8 cellular contexts compared by ENCODE assay signal in genomic region chr13:26253787-26254582, GRCh38. TPM values are rescaled to one million over a fixed set of nuclear protein-coding genes. Genes with fewer than 3 reads are reported as not detected.
A peak's percentile ranks its signal among the peaks of the same experiment; 100 is the strongest.
DNase-seq lines count a peak whose midpoint lies in the region; ATAC-seq and TF ChIP-seq lines count a peak whose summit lies in the region.

Gene CDK8 (plus strand): TSS chr13:26254129. CDS start chr13:26254642, 513 bp downstream.

- peaks cover 4% of the 10 kb centered on the region; the same call in 1 of the 2 replicates for H3K27me3 ChIP-seq in PC-3 (ENCODE audit: low read length)

- intact Hi-C loops in PC-3 (cut with micrococcal nuclease): loop anchor here (1.0 to 10.0 kb wide), 2 partner anchors 33 to 51 kb away; no protein-coding TSS in a partner anchor

- peak; percentile 93 for ATAC-seq in GM21717 (IDR thresholded peaks at IDR 0.05; ENCODE audit: unreplicated experiment)
- ATAC-seq in PC-3: peak; percentile 91

- no peaks in the 10 kb centered on the region for H3K9me3 ChIP-seq in PC-3 (ENCODE audit: low read length)

- H3K4me3 ChIP-seq in Jurkat, Clone E6-1 (ENCODE audit: low read length): peak within 1 kb of the TSS; percentile 72
- H3K4me3 ChIP-seq in PC-3 (ENCODE audit: low read length): peak within 1 kb of the TSS; percentile 93
- peak within 1 kb of the TSS; percentile 80 for H3K4me3 ChIP-seq in epithelial cell of proximal tubule (ENCODE audit: low read depth, low read length)

- peaks cover 19% of the 10 kb centered on the region for H4K20me1 ChIP-seq in PC-3 (ENCODE audit: low read length)

- DNase-seq in DMS53 (lab: John Stamatoyannopoulos, UW) (peak; percentile 98), PC-3 (peak; percentile 80), activated T-cell treated with anti-CD3 and anti-CD28 coated beads for 48 hours (ENCODE audit: low read depth) (peak; percentile 82), epithelial cell of proximal tubule (ENCODE audit: low read depth) (peak; percentile 40), mucosa of gallbladder (ENCODE audit: low spot score) (peak; percentile 93)
- peak; percentile 83 for DNase-seq in Jurkat, Clone E6-1 (ENCODE audit: low read depth, low spot score)
- DNase-seq in stimulated activated CD8-positive, alpha-beta memory T cell treated with anti-CD3 and anti-CD28 coated beads, Interleukin-4, amount 100 ng/mL, for 24 hours (ENCODE audit: low read depth): peak; percentile 81

- no peak for TF ChIP-seq CTCF in PC-3 (conservative IDR thresholded peaks at IDR 0.05; ENCODE audit: low read depth, low read length)
- TF ChIP-seq CTCF in epithelial cell of proximal tubule (conservative IDR thresholded peaks at IDR 0.05; ENCODE audit: low read depth, low read length): no peak

- H3K27ac ChIP-seq in PC-3 (ENCODE audit: low read length): peak within 1 kb of the TSS; percentile 62

- H3K9me2 ChIP-seq in PC-3 (replicated peaks; ENCODE audit: low read length): no peaks in the 10 kb centered on the region

- peak within 1 kb of the TSS; percentile 72 for H3K9ac ChIP-seq in PC-3 (ENCODE audit: low read length)

- H3K4me1 ChIP-seq in PC-3 (ENCODE audit: insufficient read depth, low read length): peaks cover 15% of the 10 kb centered on the region

- no peaks in the 10 kb centered on the region for H3K36me3 ChIP-seq in PC-3 (ENCODE audit: low read depth, low read length)

- H3K4me2 ChIP-seq in PC-3 (ENCODE audit: low read length): peak within 1 kb of the TSS; percentile 85

- peaks cover 50% of the 10 kb centered on the region for H3K79me2 ChIP-seq in PC-3 (ENCODE audit: low read length)

- CTCF ChIA-PET in PC-3 (lab: Charles Lee): interaction anchor here (0.6 to 1.1 kb wide), 3 partner anchors 29 to 243 kb away, joined by 4 to 7 read pairs (median 6); no protein-coding TSS in a partner anchor

- H2AFZ ChIP-seq in PC-3 (ENCODE audit: low read length): peak within 1 kb of the TSS; percentile 100

- H3F3A ChIP-seq in PC-3 (ENCODE audit: low read length, unreplicated experiment): no peaks in the 10 kb centered on the region

- BruUV-seq in PC-3 (replicated peaks; lab: Mats Ljungman, UMichigan): no TSS peak

- POLR2A ChIA-PET in PC-3 (lab: Charles Lee; ENCODE audit: unreplicated experiment): interaction anchor here (0.6 kb wide), 1 partner anchor 32 kb away, joined by 5 read pairs; the partner anchor contains the start of gene RNF6

RNA-seq across cellular contexts. Expression of gene CDK8, which starts in this region (rescaled TPM):
- polyA plus RNA-seq in Jurkat, Clone E6-1 (2012; ENCODE audit: insufficient read depth, insufficient read length): 21.9 TPM
- total RNA-seq in PC-3 (2014; rRNA removed) (14.5 and 18.7 TPM in 2 replicates), epithelial cell of proximal tubule (15.3 and 16.9 TPM in 2 replicates), mucosa of gallbladder (19.9 TPM)

Comparison
In these comparisons a context has a peak if more than half of its experiments do, and no peak if none do; other contexts are left out.
1. Peak in every context shown above with its lines: DNase-seq, ATAC-seq, H3K4me3 ChIP-seq and H3K27ac ChIP-seq.
2. DNase-seq: peak in every context shown above with its lines; median percentile 98 in DMS53; 93 in mucosa of gallbladder; 83 in Jurkat, Clone E6-1; 82 in activated T-cell treated with anti-CD3 and anti-CD28 coated beads for 48 hours; 81 in stimulated activated CD8-positive, alpha-beta memory T cell treated with anti-CD3 and anti-CD28 coated beads, Interleukin-4, amount 100 ng/mL, for 24 hours; 80 in PC-3; 40 in epithelial cell of proximal tubule.